ENCODE assay signal across 10 cellular contexts in the genomic region with DNA sequence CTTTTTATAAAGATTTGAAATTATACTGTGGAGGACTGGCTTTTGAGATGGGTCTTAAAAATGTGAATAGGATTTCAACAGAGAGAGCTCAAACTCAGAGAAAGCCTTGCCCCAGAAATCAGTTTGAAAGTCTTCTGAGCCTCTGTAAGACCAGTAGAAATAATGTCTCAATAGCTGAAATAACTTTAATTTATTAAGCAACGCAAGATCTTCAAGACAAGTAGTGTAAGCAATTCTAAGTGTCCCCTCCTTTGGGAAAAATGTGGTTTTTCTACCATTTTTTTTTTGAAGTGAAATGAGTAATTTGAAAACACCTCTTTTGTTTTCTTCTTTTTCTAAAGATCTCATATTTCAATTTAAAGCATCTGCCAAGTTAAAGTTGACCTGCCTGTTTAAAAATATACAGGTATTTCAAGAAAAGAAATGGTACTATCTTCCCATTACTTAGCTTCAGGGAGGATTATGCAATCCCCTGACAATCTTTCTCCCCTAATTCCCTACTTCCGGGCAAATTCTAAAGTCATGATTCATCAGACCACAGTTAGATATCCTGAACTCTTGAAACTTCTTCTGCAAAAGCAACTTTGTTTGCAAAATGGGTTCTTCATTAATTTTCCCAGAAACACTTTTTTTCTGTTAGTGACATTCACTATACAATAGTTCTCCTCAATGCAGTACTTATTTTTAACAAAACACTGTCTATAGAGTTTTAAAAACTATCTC. TPM values are rescaled to one million over a fixed set of nuclear protein-coding genes. Genes with fewer than 3 reads are reported as not detected.
A peak's percentile ranks its signal among the peaks of the same experiment; 100 is the strongest.
DNase-seq lines count a peak whose midpoint lies in the region; ATAC-seq and TF ChIP-seq lines count a peak whose summit lies in the region.
"Had no signal": no experiment of that assay in that cellular context is flagged by ENCODE, and none has a peak within 500 bp of the region (broad histone marks: within the 10 kb centered on the region; RNA-seq: fewer than 3 reads in every experiment).

No MANE protein-coding gene starts in this region.

- H3K27ac Mint-ChIP-seq in natural killer cell treated with Interleukin-12 subunit alpha and Interleukin-12 subunit beta and Interleukin-15 and Interleukin-18, amount 100 ng/mL, for 72 hours: peak overlapping the region; percentile 41 to 54
- peak overlapping the region in 1 of 2 donors; percentile 10 for H3K27ac Mint-ChIP-seq in natural killer cell
- H3K27ac Mint-ChIP-seq in activated naive CD8-positive, alpha-beta T cell treated with anti-CD3 and anti-CD28 coated beads for 36 hours: peak overlapping the region; percentile 53
- H3K27ac Mint-ChIP-seq: memory B cell had no signal

- intact Hi-C loops in natural killer cell (cut with micrococcal nuclease): no loop called here

- H3K27me3 Mint-ChIP-seq in natural killer cell treated with Interleukin-12 subunit alpha and Interleukin-12 subunit beta and Interleukin-15 and Interleukin-18, amount 100 ng/mL, for 72 hours: no peaks in the 10 kb centered on the region
- no peaks in the 10 kb centered on the region for H3K27me3 Mint-ChIP-seq in natural killer cell (ENCODE audit: low read depth in 2 of 2)
- H3K27me3 Mint-ChIP-seq in activated naive CD8-positive, alpha-beta T cell treated with anti-CD3 and anti-CD28 coated beads for 36 hours: no peaks in the 10 kb centered on the region

- peaks cover 22 to 38% of the 10 kb centered on the region in 2 donors for H3K4me1 Mint-ChIP-seq in natural killer cell treated with Interleukin-12 subunit alpha and Interleukin-12 subunit beta and Interleukin-15 and Interleukin-18, amount 100 ng/mL, for 72 hours (ENCODE audit: low read depth in 2 of 2)
- H3K4me1 Mint-ChIP-seq in natural killer cell: peaks cover 14 to 22% of the 10 kb centered on the region in 2 donors
- peaks cover 41% of the 10 kb centered on the region for H3K4me1 Mint-ChIP-seq in activated naive CD8-positive, alpha-beta T cell treated with anti-CD3 and anti-CD28 coated beads for 36 hours

- DNase-seq in natural killer cell treated with Interleukin-12 subunit alpha and Interleukin-12 subunit beta and Interleukin-15 and Interleukin-18, amount 100 ng/mL, for 72 hours (ENCODE audit: low spot score): no peak
- no peak for DNase-seq in natural killer cell
- DNase-seq in activated naive CD8-positive, alpha-beta T cell treated with anti-CD3 and anti-CD28 coated beads for 36 hours: no peak
- DNase-seq in iris pigment epithelial cell (ENCODE audit: low read depth): peak; percentile 92
- DNase-seq in NCI-H2196 (lab: John Stamatoyannopoulos, UW; ENCODE audit: unreplicated experiment): no peak
- no peak for DNase-seq in anterior cingulate cortex (lab: John Stamatoyannopoulos, UW)
- no peak for DNase-seq in coronary artery (ENCODE audit: low spot score)

- H3K4me3 Mint-ChIP-seq in natural killer cell treated with Interleukin-12 subunit alpha and Interleukin-12 subunit beta and Interleukin-15 and Interleukin-18, amount 100 ng/mL, for 72 hours: peak overlapping the region; percentile 24
- H3K4me3 Mint-ChIP-seq in natural killer cell: no peak overlapping the region
- peak overlapping the region; percentile 22 for H3K4me3 Mint-ChIP-seq in activated naive CD8-positive, alpha-beta T cell treated with anti-CD3 and anti-CD28 coated beads for 36 hours
- H3K4me3 Mint-ChIP-seq: memory B cell had no signal

- ATAC-seq in natural killer cell treated with Interleukin-12 subunit alpha and Interleukin-12 subunit beta and Interleukin-15 and Interleukin-18, amount 100 ng/mL, for 72 hours: no peak
- ATAC-seq in natural killer cell (no peak), HG02571 (IDR thresholded peaks at IDR 0.05; ENCODE audit: unreplicated experiment) (no peak)

- H3K36me3 Mint-ChIP-seq in natural killer cell treated with Interleukin-12 subunit alpha and Interleukin-12 subunit beta and Interleukin-15 and Interleukin-18, amount 100 ng/mL, for 72 hours: peaks cover 4% of the 10 kb centered on the region
- no peaks in the 10 kb centered on the region for H3K36me3 Mint-ChIP-seq in natural killer cell
- H3K36me3 Mint-ChIP-seq in activated naive CD8-positive, alpha-beta T cell treated with anti-CD3 and anti-CD28 coated beads for 36 hours: peaks cover 1% of the 10 kb centered on the region
- H3K36me3 Mint-ChIP-seq: memory B cell had no signal

- H3K4me3 ChIP-seq in coronary artery: no peak overlapping the region

- H3K9me3 Mint-ChIP-seq in natural killer cell treated with Interleukin-12 subunit alpha and Interleukin-12 subunit beta and Interleukin-15 and Interleukin-18, amount 100 ng/mL, for 72 hours: peaks cover 3% of the 10 kb centered on the region
- H3K9me3 Mint-ChIP-seq in natural killer cell: no peaks in the 10 kb centered on the region
- peaks cover 2% of the 10 kb centered on the region for H3K9me3 Mint-ChIP-seq in activated naive CD8-positive, alpha-beta T cell treated with anti-CD3 and anti-CD28 coated beads for 36 hours

- peak overlapping the region in 1 of 2 donors; percentile 56 for H3K27ac ChIP-seq in coronary artery
- H3K27ac ChIP-seq: C4-2B had no signal

- TF ChIP-seq CTCF in natural killer cell (IDR thresholded peaks at IDR 0.05) (no peak), coronary artery (IDR thresholded peaks at IDR 0.05) (no peak)

RNA-seq across cellular contexts. Expression of a gene that starts 7.9 kb away (rescaled TPM):
- 10 to 100 TPM; 26.4 to 37.0 TPM for total RNA-seq in natural killer cell treated with Interleukin-12 subunit alpha and Interleukin-12 subunit beta and Interleukin-15 and Interleukin-18, amount 100 ng/mL, for 72 hours
- 1,000 to 10,000 TPM in 1 of 3 donors, 100 to 1,000 TPM in 2; 362 to 1,065 (median 419) TPM for total RNA-seq in natural killer cell
- total RNA-seq in activated naive CD8-positive, alpha-beta T cell treated with anti-CD3 and anti-CD28 coated beads for 36 hours: 10 to 100 TPM; 34.3 to 35.1 TPM

Comparison
In these comparisons a context has a peak if more than half of its experiments do, and no peak if none do; other contexts are left out.
1. RNA of a gene that starts 7.9 kb away (total RNA-seq): 362 to 1,065 TPM in natural killer cell; 26.4 to 37.0 TPM in natural killer cell treated with Interleukin-12 subunit alpha and Interleukin-12 subunit beta and Interleukin-15 and Interleukin-18, amount 100 ng/mL, for 72 hours and 34.3 to 35.1 TPM in activated naive CD8-positive, alpha-beta T cell treated with anti-CD3 and anti-CD28 coated beads for 36 hours; every median in the first group is over 4 times any median in the second.